7 cellular contexts compared by ENCODE assay signal in the genomic region with DNA sequence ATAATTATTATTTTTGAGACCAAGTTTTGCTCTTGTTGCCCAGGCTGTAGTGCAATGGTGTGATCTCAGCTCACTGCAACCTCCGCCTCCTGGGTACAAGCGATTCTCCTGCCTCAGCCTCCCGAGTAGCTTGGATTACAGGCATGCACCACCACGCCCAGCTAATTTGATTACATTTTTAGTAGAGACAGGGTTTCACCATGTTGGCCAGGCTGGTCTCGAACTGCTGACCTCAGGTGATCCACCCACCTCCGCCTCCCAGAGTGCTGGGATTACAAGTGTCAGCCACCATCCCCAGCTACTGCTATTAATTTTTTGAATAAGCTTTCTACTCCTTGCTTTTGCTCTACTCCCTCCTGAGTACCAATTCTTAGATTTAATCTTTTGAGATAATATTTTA. TPM values are rescaled to one million over a fixed set of nuclear protein-coding genes. Genes with fewer than 3 reads are reported as not detected.
DNase-seq lines count a peak whose midpoint lies in the region; ATAC-seq, FAIRE-seq and TF ChIP-seq lines count a peak whose summit lies in the region.
"Not testable (repeated sequence)": the region's sequence is repeated elsewhere in the genome, so short reads cannot be mapped to it uniquely, and the experiment has no call there.

No MANE protein-coding gene starts in this region.

- H4K20me1 ChIP-seq in GM23338 (replicated peaks; ENCODE audit: insufficient read depth): not testable (repeated sequence)

- H3F3A ChIP-seq in GM23338 (replicated peaks; ENCODE audit: low read depth): not testable (repeated sequence)

- TF ChIP-seq CTCF in GM23338 (conservative IDR thresholded peaks at IDR 0.05; ENCODE audit: low read depth in 2 of 2); mucosa of descending colon (IDR thresholded peaks at IDR 0.05): not testable (repeated sequence)

- H3K79me2 ChIP-seq in GM23338 (replicated peaks; ENCODE audit: insufficient read depth): not testable (repeated sequence)

- not testable (repeated sequence) for H3K27ac Mint-ChIP-seq in GM23338
- H3K27ac Mint-ChIP-seq in T-helper 17 cell: peak overlapping the region; percentile 60
- peak overlapping the region; percentile 32 for H3K27ac Mint-ChIP-seq in central memory CD8-positive, alpha-beta T cell (ENCODE audit: low read depth)
- peak overlapping the region; percentile 46 to 78 for H3K27ac Mint-ChIP-seq in effector memory CD8-positive, alpha-beta T cell

- H3K27me3 ChIP-seq in GM23338 (ENCODE audit: insufficient read depth); small intestine (ENCODE audit: control insufficient read depth in 2 of 2, insufficient read depth in 2 of 2, low read length in 2 of 2): not testable (repeated sequence)

- not testable (repeated sequence) for H3K4me3 Mint-ChIP-seq in GM23338; T-helper 17 cell; central memory CD8-positive, alpha-beta T cell; effector memory CD8-positive, alpha-beta T cell

- 0 out of 2 replicates have a peak overlapping the region, but pooled peaks have one; percentile 55 for H3K27ac ChIP-seq in GM23338 (ENCODE audit: low read depth)
- H3K27ac ChIP-seq in small intestine (ENCODE audit: low read depth in 1 of 2, low read length in 1 of 2): not testable (repeated sequence)

- H3K9me2 ChIP-seq in GM23338 (ENCODE audit: insufficient read depth): not testable (repeated sequence)

- FAIRE-seq in small intestine (lab: Jason Lieb, UNC): not testable (repeated sequence)

- DNase-seq in GM23338 (ENCODE audit: low spot score); T-helper 17 cell; central memory CD8-positive, alpha-beta T cell (ENCODE audit: low spot score in 2 of 2); effector memory CD8-positive, alpha-beta T cell: not testable (repeated sequence)
- DNase-seq in left colon: peak in 1 of 2 donors; percentile 42
- DNase-seq in mucosa of descending colon: peak in 2 of 3 donors; percentile 58 to 76
- DNase-seq in small intestine: peak; percentile 38

- H3K4me3 ChIP-seq in GM23338; mucosa of descending colon; small intestine (ENCODE audit: low read depth in 1 of 2, low read length in 2 of 2): not testable (repeated sequence)

- intact Hi-C loops in left colon (cut with DNase I, micrococcal nuclease); mucosa of descending colon (cut with DNase I, micrococcal nuclease): not testable (repeated sequence)

- H3K4me1 Mint-ChIP-seq in GM23338; T-helper 17 cell; central memory CD8-positive, alpha-beta T cell; effector memory CD8-positive, alpha-beta T cell (ENCODE audit: low read depth in 2 of 2): not testable (repeated sequence)

- H3K36me3 ChIP-seq in GM23338 (ENCODE audit: insufficient read depth) (peaks cover 39% of the 10 kb centered on the region), small intestine (ENCODE audit: control insufficient read depth in 2 of 2, insufficient read depth in 2 of 2, low read length in 2 of 2) (peaks cover 16 to 20% of the 10 kb centered on the region in 2 donors)
- H3K36me3 ChIP-seq in mucosa of descending colon (ENCODE audit: low read depth): not testable (repeated sequence)

- not testable (repeated sequence) for H2AFZ ChIP-seq in GM23338

- H3K9me3 ChIP-seq in T-helper 17 cell (ENCODE audit: control insufficient read depth, low read length, poor library complexity, severe bottlenecking); mucosa of descending colon; small intestine (ENCODE audit: control insufficient read depth, low read depth): not testable (repeated sequence)

- H3K4me2 ChIP-seq in GM23338: not testable (repeated sequence)

- not testable (repeated sequence) for H3K9me3 Mint-ChIP-seq in GM23338; central memory CD8-positive, alpha-beta T cell; effector memory CD8-positive, alpha-beta T cell

- H3K36me3 Mint-ChIP-seq in GM23338 (ENCODE audit: low read depth) (peaks cover 65% of the 10 kb centered on the region), T-helper 17 cell (ENCODE audit: low read depth) (peaks cover 11% of the 10 kb centered on the region)
- H3K36me3 Mint-ChIP-seq in central memory CD8-positive, alpha-beta T cell (ENCODE audit: insufficient read depth): peaks cover 82% of the 10 kb centered on the region
- H3K36me3 Mint-ChIP-seq in effector memory CD8-positive, alpha-beta T cell (ENCODE audit: insufficient read depth): peaks cover 98% of the 10 kb centered on the region

- WGBS in small intestine, 3 donors: 25 to 74% (median 47%) methylated on average over 6 of the region's 6 CpGs

- not testable (repeated sequence) for ATAC-seq in GM23338; T-helper 17 cell; central memory CD8-positive, alpha-beta T cell (replicated peaks; ENCODE audit: extremely low read depth, poor library complexity, severe bottlenecking); effector memory CD8-positive, alpha-beta T cell (replicated peaks)
- peak; percentile 45 for ATAC-seq in left colon
- ATAC-seq in mucosa of descending colon: peak; percentile 40

- H3K27me3 Mint-ChIP-seq in GM23338 (ENCODE audit: insufficient read depth, low read depth, poor library complexity); T-helper 17 cell; central memory CD8-positive, alpha-beta T cell; effector memory CD8-positive, alpha-beta T cell: not testable (repeated sequence)

- not testable (repeated sequence) for H3K4me1 ChIP-seq in GM23338 (ENCODE audit: insufficient read depth); small intestine (ENCODE audit: control insufficient read depth in 2 of 2, insufficient read depth in 1 of 2, low read depth in 1 of 2, low read length in 1 of 2)
- peaks cover 44% of the 10 kb centered on the region for H3K4me1 ChIP-seq in mucosa of descending colon (ENCODE audit: low read depth)

RNA-seq across cellular contexts. Expression of a gene that starts 18.4 kb away (rescaled TPM):
- total RNA-seq in GM23338 (2014; rRNA removed; shearing (Covaris generic)): 25.0 and 31.6 TPM in 2 replicates
- 53.6 and 64.0 TPM in 2 replicates for polyA plus RNA-seq in GM23338 (2016; fragmentation: Nextera tagmentation; extraction: Ambion mirVana)
- 10 to 100 TPM; 64.7 to 67.6 TPM for total RNA-seq in T-helper 17 cell
- 10 to 100 TPM; 51.5 to 59.7 TPM for total RNA-seq in left colon
- 10 to 100 TPM; 43.4 to 78.0 (median 66.0) TPM for total RNA-seq in mucosa of descending colon
- 10 to 100 TPM; 48.0 to 74.0 (median 61.1) TPM for polyA plus RNA-seq in small intestine

RNA-seq across cellular contexts. Expression of a gene that starts 59.0 kb away (rescaled TPM):
- total RNA-seq in GM23338 (2014; rRNA removed; shearing (Covaris generic)): 22.3 and 27.5 TPM in 2 replicates
- polyA plus RNA-seq in GM23338 (2016; fragmentation: Nextera tagmentation; extraction: Ambion mirVana): 33.5 and 36.4 TPM in 2 replicates
- 1 to 10 TPM; 2.5 to 3.1 TPM for total RNA-seq in T-helper 17 cell
- 10 to 100 TPM; 47.4 to 59.1 TPM for total RNA-seq in left colon
- total RNA-seq in mucosa of descending colon: 10 to 100 TPM; 39.0 to 63.9 (median 44.2) TPM
- 10 to 100 TPM; 30.5 to 40.8 (median 36.7) TPM for polyA plus RNA-seq in small intestine
